In genomic region chr2:150621800-150622199, GRCh38 we compare ENCODE assay signal across 13 cellular contexts.
DNase-seq lines count a peak whose midpoint lies in the region; ATAC-seq, FAIRE-seq and TF ChIP-seq lines count a peak whose summit lies in the region.
"Had no signal": no experiment of that assay in that cellular context is flagged by ENCODE, and none has a peak within 500 bp of the region (broad histone marks: within the 10 kb centered on the region; RNA-seq: fewer than 3 reads in every experiment).

No MANE protein-coding gene starts in this region.

- H3K9me3 ChIP-seq in Panc1 (ENCODE audit: control insufficient read depth, insufficient read depth, low read depth, low read length) (no peaks in the 10 kb centered on the region), endothelial cell of umbilical vein (replicated peaks; ENCODE audit: control insufficient read depth, insufficient read depth, low read length) (no peaks in the 10 kb centered on the region), neural progenitor cell (ENCODE audit: low read depth) (no peaks in the 10 kb centered on the region)

- no peaks in the 10 kb centered on the region for H3K9me1 ChIP-seq in endothelial cell of umbilical vein (replicated peaks; ENCODE audit: control insufficient read depth, extremely low read depth, insufficient read depth, low read length)

- no peaks in the 10 kb centered on the region for H4K20me1 ChIP-seq in endothelial cell of umbilical vein (replicated peaks; ENCODE audit: control insufficient read depth, extremely low read depth, insufficient read depth, low read length)
- H4K20me1 ChIP-seq in neural progenitor cell (ENCODE audit: low read depth) = no peaks in the 10 kb centered on the region

- DNase-seq in AG20443 (ENCODE audit: low spot score) (peak; percentile 64), Panc1 (ENCODE audit: low read depth, low spot score) (no peak), endothelial cell of umbilical vein (ENCODE audit: low read depth, low spot score) (peak; percentile 86), neural progenitor cell (ENCODE audit: low spot score) (no peak), head of caudate nucleus (no peak), islet precursor cell (no peak), D721Med (ENCODE audit: insufficient read length, low spot score) (no peak)
- no peak for DNase-seq in activated CD8-positive, alpha-beta T cell treated with anti-CD3 and anti-CD28 coated beads for 36 hours
- DNase-seq: activated CD4-positive, alpha-beta T cell treated with anti-CD3 and anti-CD28 coated beads for 1 hour; activated gamma-delta T cell; CD4-positive, CD25-positive, alpha-beta regulatory T cell; kidney had no signal

- no peaks in the 10 kb centered on the region for H3K79me2 ChIP-seq in endothelial cell of umbilical vein (ENCODE audit: control insufficient read depth, insufficient read depth, low read length)
- no peaks in the 10 kb centered on the region for H3K79me2 ChIP-seq in neural progenitor cell (ENCODE audit: low read depth)

- H3K36me3 ChIP-seq in Panc1 (ENCODE audit: control insufficient read depth, insufficient read depth, low read length) (no peaks in the 10 kb centered on the region), endothelial cell of umbilical vein (ENCODE audit: control insufficient read depth in 2 of 2, extremely low read depth in 1 of 2, insufficient read depth in 2 of 2, low read length in 2 of 2) (no peaks in the 10 kb centered on the region), neural progenitor cell (no peaks in the 10 kb centered on the region)

- FAIRE-seq in endothelial cell of umbilical vein (lab: Jason Lieb, UNC) (peak; percentile 52), D721Med (lab: Jason Lieb, UNC) (no peak)

- H3K9ac ChIP-seq in endothelial cell of umbilical vein (replicated peaks; ENCODE audit: extremely low read depth, insufficient read depth, low read length) = peak overlapping the region; percentile 2
- H3K9ac ChIP-seq in neural progenitor cell = no peak overlapping the region

- H3K4me1 ChIP-seq in Panc1 (ENCODE audit: control insufficient read depth, insufficient read depth, low read length) (peaks cover 4% of the 10 kb centered on the region; the same call in 1 of the 2 replicates), endothelial cell of umbilical vein (ENCODE audit: control insufficient read depth, extremely low read depth, insufficient read depth, low read length) (peaks cover 49% of the 10 kb centered on the region), neural progenitor cell (peaks cover 4% of the 10 kb centered on the region)

- no peaks in the 10 kb centered on the region for H3F3A ChIP-seq in neural progenitor cell (ENCODE audit: low read depth)

- no peak overlapping the region for H3K4me3 Mint-ChIP-seq in neural progenitor cell
- H3K4me3 Mint-ChIP-seq in activated CD8-positive, alpha-beta T cell treated with anti-CD3 and anti-CD28 coated beads for 36 hours = no peak overlapping the region
- H3K4me3 Mint-ChIP-seq: CD4-positive, CD25-positive, alpha-beta regulatory T cell; type B pancreatic cell had no signal

- H3K27ac ChIP-seq in Panc1 (ENCODE audit: low read length) = no peak overlapping the region
- H3K27ac ChIP-seq in endothelial cell of umbilical vein (ENCODE audit: insufficient read depth, low read depth, low read length) = peak overlapping the region; percentile 47
- H3K27ac ChIP-seq in neural progenitor cell = no peak overlapping the region

- CTCF ChIA-PET in Panc1 (lab: Charles Lee) = no interaction called here
- CTCF ChIA-PET in endothelial cell of umbilical vein (lab: Charles Lee) = interaction anchor here (1.0 kb wide), 3 partner anchors 9 to 287 kb away, joined by 3 to 6 read pairs (median 4); no protein-coding TSS in a partner anchor
- CTCF ChIA-PET in activated CD8-positive, alpha-beta T cell treated with anti-CD3 and anti-CD28 coated beads for 36 hours (lab: Charles Lee) = no interaction called here

- TF ChIP-seq CTCF in Panc1 (IDR thresholded peaks at IDR 0.05) (no peak), endothelial cell of umbilical vein (IDR thresholded peaks at IDR 0.05; ENCODE audit: extremely low read depth in 1 of 2, insufficient read depth in 1 of 2, low read depth in 1 of 2, low read length in 2 of 2) (no peak), neural progenitor cell (IDR thresholded peaks at IDR 0.05) (no peak), D721Med (IDR thresholded peaks at IDR 0.05; ENCODE audit: insufficient read depth, missing control alignments) (no peak)
- TF ChIP-seq CTCF in activated CD8-positive, alpha-beta T cell treated with anti-CD3 and anti-CD28 coated beads for 36 hours (IDR thresholded peaks at IDR 0.05) = no peak

- H3K4me3 ChIP-seq in Panc1 (ENCODE audit: low read depth in 2 of 2, low read length in 2 of 2) = no peak overlapping the region
- H3K4me3 ChIP-seq in endothelial cell of umbilical vein (replicated peaks in 1 of 3; ENCODE audit: insufficient read depth in 1 of 3, low read depth in 1 of 3, low read length in 3 of 3) = no peak overlapping the region
- H3K4me3 ChIP-seq in neural progenitor cell = no peak overlapping the region

- BruUV-seq in Panc1 (replicated peaks; lab: Mats Ljungman, UMichigan) = no TSS peak
- no TSS peak for BruUV-seq in endothelial cell of umbilical vein (replicated peaks; lab: Mats Ljungman, UMichigan)

- no peaks in the 10 kb centered on the region for H3K36me3 Mint-ChIP-seq in neural progenitor cell
- H3K36me3 Mint-ChIP-seq in activated CD8-positive, alpha-beta T cell treated with anti-CD3 and anti-CD28 coated beads for 36 hours (ENCODE audit: low read depth) = no peaks in the 10 kb centered on the region
- H3K36me3 Mint-ChIP-seq: CD4-positive, CD25-positive, alpha-beta regulatory T cell; type B pancreatic cell had no signal

- intact Hi-C loops in Panc1 (cut with micrococcal nuclease; ENCODE audit: unreplicated experiment) = no loop called here
- intact Hi-C loops in endothelial cell of umbilical vein (cut with micrococcal nuclease) = loop anchor here (5.0 to 10.0 kb wide), 3 partner anchors 479 to 974 kb away; no protein-coding TSS in a partner anchor
- intact Hi-C loops in head of caudate nucleus (cut with DNase I) = no loop called here
- intact Hi-C loops in activated CD8-positive, alpha-beta T cell treated with anti-CD3 and anti-CD28 coated beads for 36 hours (cut with micrococcal nuclease) = no loop called here

- H3K9me3 Mint-ChIP-seq in neural progenitor cell = peaks cover 7% of the 10 kb centered on the region
- H3K9me3 Mint-ChIP-seq in activated CD8-positive, alpha-beta T cell treated with anti-CD3 and anti-CD28 coated beads for 36 hours = no peaks in the 10 kb centered on the region
- H3K9me3 Mint-ChIP-seq: type B pancreatic cell had no signal

- peak; percentile 71; the same call in 1 of the 2 replicates for ATAC-seq in Panc1
- ATAC-seq in activated CD8-positive, alpha-beta T cell treated with anti-CD3 and anti-CD28 coated beads for 36 hours = no peak

- H2AFZ ChIP-seq in endothelial cell of umbilical vein (ENCODE audit: low read depth, low read length) (no peak overlapping the region), neural progenitor cell (replicated peaks) (no peak overlapping the region)

- H3K4me1 Mint-ChIP-seq in neural progenitor cell = peaks cover 22% of the 10 kb centered on the region
- no peaks in the 10 kb centered on the region for H3K4me1 Mint-ChIP-seq in activated CD8-positive, alpha-beta T cell treated with anti-CD3 and anti-CD28 coated beads for 36 hours (ENCODE audit: low read depth)

- POLR2A ChIA-PET in Panc1 (lab: Charles Lee) = no interaction called here
- POLR2A ChIA-PET in endothelial cell of umbilical vein (lab: Charles Lee) = no interaction called here
- POLR2A ChIA-PET in activated CD8-positive, alpha-beta T cell treated with anti-CD3 and anti-CD28 coated beads for 36 hours (lab: Charles Lee) = no interaction called here

- peak overlapping the region; percentile 32 for H3K27ac Mint-ChIP-seq in neural progenitor cell
- H3K27ac Mint-ChIP-seq in activated CD8-positive, alpha-beta T cell treated with anti-CD3 and anti-CD28 coated beads for 36 hours = no peak overlapping the region
- H3K27ac Mint-ChIP-seq: CD4-positive, CD25-positive, alpha-beta regulatory T cell; type B pancreatic cell had no signal

- dilution Hi-C loops in endothelial cell of umbilical vein (cut with MboI; ENCODE audit: extremely low pct_ligation_motif_present, low sequenced_read_pairs) = no loop called here

- H3K27me3 Mint-ChIP-seq in neural progenitor cell (ENCODE audit: insufficient read depth, low read depth) = peaks cover under 1% of the 10 kb centered on the region
- H3K27me3 Mint-ChIP-seq in activated CD8-positive, alpha-beta T cell treated with anti-CD3 and anti-CD28 coated beads for 36 hours = no peaks in the 10 kb centered on the region
- H3K27me3 Mint-ChIP-seq: CD4-positive, CD25-positive, alpha-beta regulatory T cell; type B pancreatic cell had no signal

- H3K27me3 ChIP-seq in Panc1 (ENCODE audit: control insufficient read depth, insufficient read depth, low read length) (no peaks in the 10 kb centered on the region), endothelial cell of umbilical vein (ENCODE audit: control insufficient read depth in 2 of 2, insufficient read depth in 2 of 2, low read length in 2 of 2) (no peaks in the 10 kb centered on the region), neural progenitor cell (no peaks in the 10 kb centered on the region)

- in situ Hi-C loops in Panc1 (cut with HindIII; ENCODE audit: low pct_unique_long_range_greater_than_20kb, low sequenced_read_pairs) = no loop called here

- H3K4me2 ChIP-seq in endothelial cell of umbilical vein (ENCODE audit: insufficient read depth, low read length) = peak overlapping the region; percentile 8
- no peak overlapping the region for H3K4me2 ChIP-seq in neural progenitor cell

- TF ChIP-seq POLR2A in endothelial cell of umbilical vein (IDR thresholded peaks at IDR 0.05; ENCODE audit: low read depth, low read length) = no peak

TF ChIP-seq in endothelial cell of umbilical vein, 7 proteins besides CTCF, POLR2A, EP300 and RAD21:
- TF ChIP-seq POLR2AphosphoS5 (IDR thresholded peaks at IDR 0.05; ENCODE audit: insufficient read depth, low read depth, low read length) (peak; percentile 24), MAX (IDR thresholded peaks at IDR 0.05; ENCODE audit: insufficient read depth, insufficient read length) (no peak), JUN (IDR thresholded peaks at IDR 0.05; ENCODE audit: borderline replicate concordance, insufficient read depth, insufficient read length, low read depth) (no peak), FOS (IDR thresholded peaks at IDR 0.05; ENCODE audit: borderline replicate concordance, insufficient read depth, low read length) (peak; percentile 84), EZH2 (IDR thresholded peaks at IDR 0.05; ENCODE audit: borderline replicate concordance, low read depth, low read length, severe bottlenecking) (no peak), GATA2 (IDR thresholded peaks at IDR 0.05; ENCODE audit: insufficient read depth, insufficient read length, low read depth, low read length) (peak; percentile 88), MYC (IDR thresholded peaks at IDR 0.05; ENCODE audit: low read depth, low read length) (no peak)

Comparison
In these comparisons a context has a peak if more than half of its experiments do, and no peak if none do; other contexts are left out.
1. DNase-seq: peak in AG20443 (single experiment) and endothelial cell of umbilical vein (single experiment); none in Panc1 (single experiment), neural progenitor cell (single experiment), head of caudate nucleus (0 of 42), activated CD8-positive, alpha-beta T cell treated with anti-CD3 and anti-CD28 coated beads for 36 hours (single experiment), islet precursor cell (single experiment) and D721Med (single experiment).